Comparison of ENCODE assay signal across 14 cellular contexts in genomic region chr7:117460815-117461214, GRCh38. TPM values are rescaled to one million over a fixed set of nuclear protein-coding genes. Genes with fewer than 3 reads are reported as not detected.
"Had no signal": no experiment of that assay in that cellular context is flagged by ENCODE, and none has a peak within 500 bp of the region (broad histone marks: within the 10 kb centered on the region; RNA-seq: fewer than 3 reads in every experiment).

No MANE protein-coding gene starts in this region.

RNA-seq across cellular contexts. Expression of gene CFTR, which starts 19.0 kb away (rescaled TPM):
- total RNA-seq: thyroid gland, vagina had no signal

RNA-seq across cellular contexts. Expression of gene ASZ1, which starts 33.5 kb away (rescaled TPM):
- total RNA-seq: stomach, subcutaneous adipose tissue, suprapubic skin, temporal lobe, thoracic aorta, thyroid gland, tibial nerve, transverse colon, upper lobe of left lung, upper lobe of right lung, ureter, urinary bladder, uterus, vagina had no signal
- polyA plus RNA-seq: stomach, urinary bladder had no signal
